14 cellular contexts compared by ENCODE assay signal in genomic region chr9:6590329-6590728, GRCh38. TPM values are rescaled to one million over a fixed set of nuclear protein-coding genes. Genes with fewer than 3 reads are reported as not detected.
"Had no signal": no experiment of that assay in that cellular context is flagged by ENCODE, and none has a peak within 500 bp of the region (broad histone marks: within the 10 kb centered on the region; RNA-seq: fewer than 3 reads in every experiment).

No MANE protein-coding gene starts in this region.

- H3K36me3 ChIP-seq: lower lobe of right lung, right atrium auricular region, stomach, thoracic aorta had no signal

- H3K27me3 Mint-ChIP-seq: activated naive CD8-positive, alpha-beta T cell; activated T-cell treated with anti-CD3 and anti-CD28 coated beads, Interleukin-2, amount 50 U/mL, for 24 hours; dendritic cell treated with granulocyte-macrophage colony-stimulating factor and Interleukin-4, amounts not matched to agents 40 ng/mL and 50 ng/mL, for 4 days had no signal

- DNase-seq: activated effector memory CD4-positive, alpha-beta T cell treated with anti-CD3 and anti-CD28 coated beads, Interleukin-2, amount 50 U/mL, for 16 hours; activated T-cell treated with anti-CD3 and anti-CD28 coated beads, Interleukin-2, amount 50 U/mL, for 24 hours; cerebellar nuclear complex; effector memory CD8-positive, alpha-beta T cell; hippocampal formation; kidney glomerular epithelial cell; lower lobe of right lung; naive thymus-derived CD8-positive, alpha-beta T cell; stomach had no signal

- H3K27ac Mint-ChIP-seq: activated naive CD8-positive, alpha-beta T cell; activated T-cell treated with anti-CD3 and anti-CD28 coated beads, Interleukin-2, amount 50 U/mL, for 24 hours; dendritic cell treated with granulocyte-macrophage colony-stimulating factor and Interleukin-4, amounts not matched to agents 40 ng/mL and 50 ng/mL, for 4 days; naive thymus-derived CD8-positive, alpha-beta T cell had no signal

- H3K27me3 ChIP-seq: right atrium auricular region, stomach had no signal

- ATAC-seq: effector memory CD8-positive, alpha-beta T cell; naive thymus-derived CD8-positive, alpha-beta T cell had no signal

- H3K4me3 ChIP-seq: lower lobe of right lung, right atrium auricular region, skin epidermis, stomach, thoracic aorta had no signal

- H3K4me1 ChIP-seq: lower lobe of right lung, right atrium auricular region had no signal

- H3K27ac ChIP-seq: lower lobe of right lung, right atrium auricular region, skin epidermis, stomach, thoracic aorta had no signal

- H3K36me3 Mint-ChIP-seq: activated naive CD8-positive, alpha-beta T cell; naive thymus-derived CD8-positive, alpha-beta T cell had no signal

- H3K9me3 Mint-ChIP-seq: activated T-cell treated with anti-CD3 and anti-CD28 coated beads, Interleukin-2, amount 50 U/mL, for 24 hours; dendritic cell treated with granulocyte-macrophage colony-stimulating factor and Interleukin-4, amounts not matched to agents 40 ng/mL and 50 ng/mL, for 4 days; effector memory CD8-positive, alpha-beta T cell; naive thymus-derived CD8-positive, alpha-beta T cell had no signal

- H3K4me3 Mint-ChIP-seq: activated naive CD8-positive, alpha-beta T cell; activated T-cell treated with anti-CD3 and anti-CD28 coated beads, Interleukin-2, amount 50 U/mL, for 24 hours; dendritic cell treated with granulocyte-macrophage colony-stimulating factor and Interleukin-4, amounts not matched to agents 40 ng/mL and 50 ng/mL, for 4 days; effector memory CD8-positive, alpha-beta T cell; naive thymus-derived CD8-positive, alpha-beta T cell had no signal

- H3K9me3 ChIP-seq: lower lobe of right lung, right atrium auricular region, stomach, thoracic aorta had no signal

RNA-seq across cellular contexts. Expression of gene GLDC, which starts 55.2 kb away (rescaled TPM):
- total RNA-seq: naive thymus-derived CD8-positive, alpha-beta T cell had no signal
